In the genomic region with DNA sequence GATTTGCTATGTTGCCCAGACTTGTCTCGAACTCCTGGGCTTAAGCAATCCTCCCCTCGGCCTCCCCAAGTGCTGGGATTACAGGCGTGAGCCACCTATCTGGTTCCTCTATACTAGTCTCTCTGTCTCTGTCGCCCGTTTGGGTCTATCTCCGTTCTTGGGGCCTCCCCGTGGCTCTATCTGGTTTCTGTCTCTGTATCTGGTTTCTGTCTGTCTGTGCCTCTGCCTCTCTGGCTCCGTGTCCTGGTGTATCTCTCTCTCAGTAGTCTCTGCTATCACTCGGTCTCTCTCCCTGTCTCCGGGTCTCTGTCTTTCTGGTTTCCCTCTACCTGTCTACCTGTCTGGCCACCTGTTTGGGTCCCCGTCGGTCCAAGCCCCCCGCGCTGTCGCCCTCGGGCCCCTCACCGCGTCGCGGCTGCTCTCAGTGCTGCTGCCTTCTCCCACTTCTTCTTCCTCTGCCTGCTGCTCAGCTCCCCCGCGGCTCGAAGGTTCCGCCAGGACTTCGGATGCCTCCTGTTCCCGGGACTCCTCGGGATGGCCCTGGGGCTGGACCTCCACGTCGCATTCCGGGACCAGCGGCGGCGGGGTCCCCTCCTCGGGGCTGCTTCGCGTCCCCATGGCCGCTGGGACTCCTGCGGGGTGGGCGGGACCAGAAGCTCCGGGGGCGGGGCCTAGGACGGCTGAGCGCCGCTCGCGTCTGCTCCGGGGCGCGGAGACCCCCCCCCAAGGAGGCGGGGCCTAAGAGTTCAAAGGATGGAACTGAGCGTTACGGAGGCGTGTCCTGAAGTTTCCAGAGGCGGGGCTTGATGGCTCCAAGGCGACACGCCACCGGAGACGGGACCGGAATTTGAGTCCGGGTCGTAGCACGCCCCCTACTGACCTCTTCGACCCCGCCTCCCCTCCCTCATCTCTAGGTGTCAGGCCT, we compare ENCODE assay signal across 1 cellular context.
A peak's percentile ranks its signal among the peaks of the same experiment; 100 is the strongest.
TF ChIP-seq lines count a peak whose summit lies in the region.

No MANE protein-coding gene starts in this region.

TF ChIP-seq in HepG2, 621 proteins besides CTCF, POLR2A, EP300 and RAD21 (continued from another document and continues in another):
- TF ChIP-seq, protein P1, sequence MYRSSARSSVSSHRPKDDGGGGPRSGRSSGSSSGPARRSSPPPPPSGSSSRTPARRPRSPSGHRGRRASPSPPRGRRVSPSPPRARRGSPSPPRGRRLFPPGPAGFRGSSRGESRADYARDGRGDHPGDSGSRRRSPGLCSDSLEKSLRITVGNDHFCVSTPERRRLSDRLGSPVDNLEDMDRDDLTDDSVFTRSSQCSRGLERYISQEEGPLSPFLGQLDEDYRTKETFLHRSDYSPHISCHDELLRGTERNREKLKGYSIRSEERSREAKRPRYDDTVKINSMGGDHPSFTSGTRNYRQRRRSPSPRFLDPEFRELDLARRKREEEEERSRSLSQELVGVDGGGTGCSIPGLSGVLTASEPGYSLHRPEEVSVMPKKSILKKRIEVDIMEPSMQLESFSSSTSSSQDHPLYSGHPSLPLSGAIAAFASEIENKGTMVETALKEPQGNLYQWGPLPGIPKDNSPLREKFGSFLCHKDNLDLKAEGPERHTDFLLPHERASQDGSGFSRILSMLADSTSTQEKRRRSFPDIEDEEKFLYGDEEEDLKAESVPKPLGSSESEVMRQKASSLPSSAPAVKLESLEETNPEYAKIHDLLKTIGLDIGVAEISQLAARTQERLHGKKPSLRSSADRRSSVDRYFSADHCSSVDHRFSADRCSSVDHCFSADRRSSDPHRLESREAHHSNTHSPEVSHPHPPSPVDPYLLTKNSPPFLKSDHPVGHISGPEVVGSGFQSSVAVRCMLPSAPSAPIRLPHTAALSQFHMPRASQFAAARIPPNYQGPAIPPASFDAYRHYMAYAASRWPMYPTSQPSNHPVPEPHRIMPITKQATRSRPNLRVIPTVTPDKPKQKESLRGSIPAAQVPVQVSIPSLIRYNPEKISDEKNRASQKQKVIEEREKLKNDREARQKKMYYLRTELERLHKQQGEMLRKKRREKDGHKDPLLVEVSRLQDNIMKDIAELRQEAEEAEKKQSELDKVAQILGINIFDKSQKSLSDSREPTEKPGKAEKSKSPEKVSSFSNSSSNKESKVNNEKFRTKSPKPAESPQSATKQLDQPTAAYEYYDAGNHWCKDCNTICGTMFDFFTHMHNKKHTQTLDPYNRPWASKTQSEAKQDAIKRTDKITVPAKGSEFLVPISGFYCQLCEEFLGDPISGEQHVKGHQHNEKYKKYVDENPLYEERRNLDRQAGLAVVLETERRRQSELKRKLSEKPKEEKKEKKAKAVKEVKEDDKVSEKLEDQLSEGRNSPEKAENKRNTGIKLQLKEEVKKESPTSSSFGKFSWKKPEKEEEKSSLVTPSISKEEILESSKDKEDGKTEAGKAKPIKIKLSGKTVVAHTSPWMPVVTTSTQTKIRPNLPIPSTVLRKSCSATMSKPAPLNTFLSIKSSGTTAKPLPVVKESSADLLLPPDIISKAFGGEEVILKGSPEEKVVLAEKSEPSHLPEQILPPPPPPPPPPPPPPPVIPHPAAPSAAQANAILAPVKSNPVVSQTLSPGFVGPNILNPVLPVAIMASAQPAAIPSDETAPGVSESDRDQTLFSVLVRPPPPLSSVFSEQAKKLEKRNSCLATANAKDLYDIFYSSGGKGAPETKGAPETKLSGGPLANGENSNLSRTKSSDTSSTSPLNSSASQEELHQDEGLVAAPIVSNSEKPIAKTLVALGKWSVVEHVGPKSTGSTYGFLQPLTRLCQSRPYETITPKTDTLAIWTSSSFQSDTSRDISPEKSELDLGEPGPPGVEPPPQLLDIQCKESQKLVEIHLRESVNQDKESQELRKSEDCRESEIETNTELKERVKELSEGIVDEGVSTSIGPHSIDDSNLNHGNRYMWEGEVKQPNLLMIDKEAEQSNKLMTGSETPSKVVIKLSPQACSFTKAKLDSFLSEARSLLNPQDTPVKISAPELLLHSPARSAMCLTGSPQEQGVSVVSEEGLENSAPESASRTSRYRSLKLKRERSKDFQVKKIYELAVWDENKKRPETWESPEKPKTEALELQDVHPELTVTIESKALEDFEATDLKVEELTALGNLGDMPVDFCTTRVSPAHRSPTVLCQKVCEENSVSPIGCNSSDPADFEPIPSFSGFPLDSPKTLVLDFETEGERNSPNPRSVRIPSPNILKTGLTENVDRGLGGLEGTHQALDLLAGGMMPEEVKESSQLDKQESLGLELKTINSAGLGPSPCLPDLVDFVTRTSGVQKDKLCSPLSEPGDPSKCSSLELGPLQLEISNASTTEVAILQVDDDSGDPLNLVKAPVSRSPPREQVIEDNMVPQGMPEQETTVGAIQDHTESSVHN (CRISPR knock-in tag; IDR thresholded peaks at IDR 0.05), result no peak
- TF ChIP-seq KDM3A (CRISPR knock-in tag; IDR thresholded peaks at IDR 0.05; ENCODE audit: low read depth), result no peak
- no peak; the same call in 1 of the 2 replicates for TF ChIP-seq ZNF33B (CRISPR knock-in tag; IDR thresholded peaks at IDR 0.05)
- TF ChIP-seq NR2F6 (IDR thresholded peaks at IDR 0.05), result no peak
- TF ChIP-seq NR2F6 (CRISPR knock-in tag; IDR thresholded peaks at IDR 0.05), result peak; percentile 31; the same call in 1 of the 2 replicates
- TF ChIP-seq, protein P2, sequence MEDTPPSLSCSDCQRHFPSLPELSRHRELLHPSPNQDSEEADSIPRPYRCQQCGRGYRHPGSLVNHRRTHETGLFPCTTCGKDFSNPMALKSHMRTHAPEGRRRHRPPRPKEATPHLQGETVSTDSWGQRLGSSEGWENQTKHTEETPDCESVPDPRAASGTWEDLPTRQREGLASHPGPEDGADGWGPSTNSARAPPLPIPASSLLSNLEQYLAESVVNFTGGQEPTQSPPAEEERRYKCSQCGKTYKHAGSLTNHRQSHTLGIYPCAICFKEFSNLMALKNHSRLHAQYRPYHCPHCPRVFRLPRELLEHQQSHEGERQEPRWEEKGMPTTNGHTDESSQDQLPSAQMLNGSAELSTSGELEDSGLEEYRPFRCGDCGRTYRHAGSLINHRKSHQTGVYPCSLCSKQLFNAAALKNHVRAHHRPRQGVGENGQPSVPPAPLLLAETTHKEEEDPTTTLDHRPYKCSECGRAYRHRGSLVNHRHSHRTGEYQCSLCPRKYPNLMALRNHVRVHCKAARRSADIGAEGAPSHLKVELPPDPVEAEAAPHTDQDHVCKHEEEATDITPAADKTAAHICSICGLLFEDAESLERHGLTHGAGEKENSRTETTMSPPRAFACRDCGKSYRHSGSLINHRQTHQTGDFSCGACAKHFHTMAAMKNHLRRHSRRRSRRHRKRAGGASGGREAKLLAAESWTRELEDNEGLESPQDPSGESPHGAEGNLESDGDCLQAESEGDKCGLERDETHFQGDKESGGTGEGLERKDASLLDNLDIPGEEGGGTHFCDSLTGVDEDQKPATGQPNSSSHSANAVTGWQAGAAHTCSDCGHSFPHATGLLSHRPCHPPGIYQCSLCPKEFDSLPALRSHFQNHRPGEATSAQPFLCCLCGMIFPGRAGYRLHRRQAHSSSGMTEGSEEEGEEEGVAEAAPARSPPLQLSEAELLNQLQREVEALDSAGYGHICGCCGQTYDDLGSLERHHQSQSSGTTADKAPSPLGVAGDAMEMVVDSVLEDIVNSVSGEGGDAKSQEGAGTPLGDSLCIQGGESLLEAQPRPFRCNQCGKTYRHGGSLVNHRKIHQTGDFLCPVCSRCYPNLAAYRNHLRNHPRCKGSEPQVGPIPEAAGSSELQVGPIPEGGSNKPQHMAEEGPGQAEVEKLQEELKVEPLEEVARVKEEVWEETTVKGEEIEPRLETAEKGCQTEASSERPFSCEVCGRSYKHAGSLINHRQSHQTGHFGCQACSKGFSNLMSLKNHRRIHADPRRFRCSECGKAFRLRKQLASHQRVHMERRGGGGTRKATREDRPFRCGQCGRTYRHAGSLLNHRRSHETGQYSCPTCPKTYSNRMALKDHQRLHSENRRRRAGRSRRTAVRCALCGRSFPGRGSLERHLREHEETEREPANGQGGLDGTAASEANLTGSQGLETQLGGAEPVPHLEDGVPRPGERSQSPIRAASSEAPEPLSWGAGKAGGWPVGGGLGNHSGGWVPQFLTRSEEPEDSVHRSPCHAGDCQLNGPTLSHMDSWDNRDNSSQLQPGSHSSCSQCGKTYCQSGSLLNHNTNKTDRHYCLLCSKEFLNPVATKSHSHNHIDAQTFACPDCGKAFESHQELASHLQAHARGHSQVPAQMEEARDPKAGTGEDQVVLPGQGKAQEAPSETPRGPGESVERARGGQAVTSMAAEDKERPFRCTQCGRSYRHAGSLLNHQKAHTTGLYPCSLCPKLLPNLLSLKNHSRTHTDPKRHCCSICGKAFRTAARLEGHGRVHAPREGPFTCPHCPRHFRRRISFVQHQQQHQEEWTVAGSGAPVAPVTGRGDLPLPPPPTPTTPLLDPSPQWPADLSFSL (CRISPR knock-in tag; IDR thresholded peaks at IDR 0.05), result no peak
- TF ChIP-seq REL (CRISPR knock-in tag; conservative IDR thresholded peaks at IDR 0.05), result no peak
- TF ChIP-seq ZBTB38 (CRISPR knock-in tag; IDR thresholded peaks at IDR 0.05), result no peak
- TF ChIP-seq, protein P3, sequence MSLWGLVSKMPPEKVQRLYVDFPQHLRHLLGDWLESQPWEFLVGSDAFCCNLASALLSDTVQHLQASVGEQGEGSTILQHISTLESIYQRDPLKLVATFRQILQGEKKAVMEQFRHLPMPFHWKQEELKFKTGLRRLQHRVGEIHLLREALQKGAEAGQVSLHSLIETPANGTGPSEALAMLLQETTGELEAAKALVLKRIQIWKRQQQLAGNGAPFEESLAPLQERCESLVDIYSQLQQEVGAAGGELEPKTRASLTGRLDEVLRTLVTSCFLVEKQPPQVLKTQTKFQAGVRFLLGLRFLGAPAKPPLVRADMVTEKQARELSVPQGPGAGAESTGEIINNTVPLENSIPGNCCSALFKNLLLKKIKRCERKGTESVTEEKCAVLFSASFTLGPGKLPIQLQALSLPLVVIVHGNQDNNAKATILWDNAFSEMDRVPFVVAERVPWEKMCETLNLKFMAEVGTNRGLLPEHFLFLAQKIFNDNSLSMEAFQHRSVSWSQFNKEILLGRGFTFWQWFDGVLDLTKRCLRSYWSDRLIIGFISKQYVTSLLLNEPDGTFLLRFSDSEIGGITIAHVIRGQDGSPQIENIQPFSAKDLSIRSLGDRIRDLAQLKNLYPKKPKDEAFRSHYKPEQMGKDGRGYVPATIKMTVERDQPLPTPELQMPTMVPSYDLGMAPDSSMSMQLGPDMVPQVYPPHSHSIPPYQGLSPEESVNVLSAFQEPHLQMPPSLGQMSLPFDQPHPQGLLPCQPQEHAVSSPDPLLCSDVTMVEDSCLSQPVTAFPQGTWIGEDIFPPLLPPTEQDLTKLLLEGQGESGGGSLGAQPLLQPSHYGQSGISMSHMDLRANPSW (CRISPR knock-in tag; IDR thresholded peaks at IDR 0.05; ENCODE audit: borderline replicate concordance), result no peak
- peak; percentile 19; the same call in 1 of the 2 replicates for TF ChIP-seq ISL2 (CRISPR knock-in tag; IDR thresholded peaks at IDR 0.05)
- TF ChIP-seq, protein P4, sequence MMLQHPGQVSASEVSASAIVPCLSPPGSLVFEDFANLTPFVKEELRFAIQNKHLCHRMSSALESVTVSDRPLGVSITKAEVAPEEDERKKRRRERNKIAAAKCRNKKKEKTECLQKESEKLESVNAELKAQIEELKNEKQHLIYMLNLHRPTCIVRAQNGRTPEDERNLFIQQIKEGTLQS (CRISPR knock-in tag; IDR thresholded peaks at IDR 0.05), result 0 out of 2 replicates have a peak, but pooled peaks have one; percentile 16
- TF ChIP-seq, protein P5, sequence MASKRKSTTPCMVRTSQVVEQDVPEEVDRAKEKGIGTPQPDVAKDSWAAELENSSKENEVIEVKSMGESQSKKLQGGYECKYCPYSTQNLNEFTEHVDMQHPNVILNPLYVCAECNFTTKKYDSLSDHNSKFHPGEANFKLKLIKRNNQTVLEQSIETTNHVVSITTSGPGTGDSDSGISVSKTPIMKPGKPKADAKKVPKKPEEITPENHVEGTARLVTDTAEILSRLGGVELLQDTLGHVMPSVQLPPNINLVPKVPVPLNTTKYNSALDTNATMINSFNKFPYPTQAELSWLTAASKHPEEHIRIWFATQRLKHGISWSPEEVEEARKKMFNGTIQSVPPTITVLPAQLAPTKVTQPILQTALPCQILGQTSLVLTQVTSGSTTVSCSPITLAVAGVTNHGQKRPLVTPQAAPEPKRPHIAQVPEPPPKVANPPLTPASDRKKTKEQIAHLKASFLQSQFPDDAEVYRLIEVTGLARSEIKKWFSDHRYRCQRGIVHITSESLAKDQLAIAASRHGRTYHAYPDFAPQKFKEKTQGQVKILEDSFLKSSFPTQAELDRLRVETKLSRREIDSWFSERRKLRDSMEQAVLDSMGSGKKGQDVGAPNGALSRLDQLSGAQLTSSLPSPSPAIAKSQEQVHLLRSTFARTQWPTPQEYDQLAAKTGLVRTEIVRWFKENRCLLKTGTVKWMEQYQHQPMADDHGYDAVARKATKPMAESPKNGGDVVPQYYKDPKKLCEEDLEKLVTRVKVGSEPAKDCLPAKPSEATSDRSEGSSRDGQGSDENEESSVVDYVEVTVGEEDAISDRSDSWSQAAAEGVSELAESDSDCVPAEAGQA (IDR thresholded peaks at IDR 0.05; ENCODE audit: low read depth), result no peak
- TF ChIP-seq, protein P5 (CRISPR knock-in tag; IDR thresholded peaks at IDR 0.05; ENCODE audit: borderline replicate concordance), result 0 out of 2 replicates have a peak, but pooled peaks have one; percentile 13
- TF ChIP-seq ZMYM3 (CRISPR knock-in tag; IDR thresholded peaks at IDR 0.05), result no peak
- 0 out of 2 replicates have a peak, but pooled peaks have one; percentile 43 for TF ChIP-seq ZNF670 (CRISPR knock-in tag; IDR thresholded peaks at IDR 0.05; ENCODE audit: borderline replicate concordance)
- no peak for TF ChIP-seq ZNF12 (CRISPR knock-in tag; IDR thresholded peaks at IDR 0.05)
- TF ChIP-seq, protein P6, sequence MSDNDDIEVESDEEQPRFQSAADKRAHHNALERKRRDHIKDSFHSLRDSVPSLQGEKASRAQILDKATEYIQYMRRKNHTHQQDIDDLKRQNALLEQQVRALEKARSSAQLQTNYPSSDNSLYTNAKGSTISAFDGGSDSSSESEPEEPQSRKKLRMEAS (IDR thresholded peaks at IDR 0.05), result peak; percentile 46
- TF ChIP-seq HNRNPLL (IDR thresholded peaks at IDR 0.05; ENCODE audit: low read depth, low read length, poor library complexity, severe bottlenecking), result peak; percentile 59
- TF ChIP-seq TRIM24 (CRISPR knock-in tag; IDR thresholded peaks at IDR 0.05), result no peak
- no peak for TF ChIP-seq NFKBIZ (CRISPR knock-in tag; IDR thresholded peaks at IDR 0.05)
- peak; percentile 60 for TF ChIP-seq RBFOX2 (IDR thresholded peaks at IDR 0.05; ENCODE audit: low read depth, low read length)
- no peak for TF ChIP-seq JUNB (CRISPR knock-in tag; IDR thresholded peaks at IDR 0.05; ENCODE audit: borderline replicate concordance)
